Comparison of ENCODE assay signal across 9 cellular contexts in the genomic region with DNA sequence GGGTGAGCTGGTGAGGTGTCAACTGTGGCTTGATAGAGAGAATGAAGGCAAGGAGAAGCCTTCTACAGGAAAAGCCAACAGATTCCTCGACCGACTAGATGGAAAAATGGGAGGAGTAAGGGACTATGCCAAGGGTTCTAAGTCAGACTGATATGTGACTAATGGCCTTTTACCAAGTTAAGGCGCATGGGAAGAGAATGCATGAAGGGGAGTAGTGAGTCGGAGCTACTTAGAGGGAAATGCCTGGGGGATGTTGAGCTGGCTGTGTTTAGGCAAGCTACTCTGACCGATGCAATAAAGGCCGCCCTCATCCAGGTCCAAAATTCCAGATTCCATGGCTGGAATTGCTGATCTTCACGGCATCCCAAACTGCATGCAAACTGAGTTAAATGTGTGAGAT. TPM values are rescaled to one million over a fixed set of nuclear protein-coding genes. Genes with fewer than 3 reads are reported as not detected.
A peak's percentile ranks its signal among the peaks of the same experiment; 100 is the strongest.
DNase-seq lines count a peak whose midpoint lies in the region; ATAC-seq and TF ChIP-seq lines count a peak whose summit lies in the region.
"Had no signal": no experiment of that assay in that cellular context is flagged by ENCODE, and none has a peak within 500 bp of the region (broad histone marks: within the 10 kb centered on the region; RNA-seq: fewer than 3 reads in every experiment).

No MANE protein-coding gene starts in this region.

- no peaks in the 10 kb centered on the region for H3K27me3 Mint-ChIP-seq in naive thymus-derived CD8-positive, alpha-beta T cell

- H4K8ac ChIP-seq in IMR-90 (ENCODE audit: low read depth in 2 of 2, low read length in 2 of 2) (no peak overlapping the region), neuronal stem cell (ENCODE audit: low read depth, low read length) (no peak overlapping the region)

- H3K36me3 ChIP-seq in IMR-90 (ENCODE audit: control insufficient read depth, insufficient read depth, low read length) (no peaks in the 10 kb centered on the region), colonic mucosa (no peaks in the 10 kb centered on the region), neuronal stem cell (replicated peaks in 1 of 2; ENCODE audit: control insufficient read depth in 2 of 2, insufficient read depth in 2 of 2, low read length in 2 of 2) (no peaks in the 10 kb centered on the region)

- no peak overlapping the region for H2BK20ac ChIP-seq in IMR-90 (ENCODE audit: low read depth, low read length)

- H3K4me1 Mint-ChIP-seq in naive thymus-derived CD8-positive, alpha-beta T cell = peaks cover 35 to 87% (median 69%) of the 10 kb centered on the region in 4 donors

- no peak overlapping the region for H3K9ac ChIP-seq in IMR-90 (ENCODE audit: low read depth, low read length)
- no peak overlapping the region for H3K9ac ChIP-seq in colonic mucosa (ENCODE audit: low read depth in 2 of 2, low read length in 2 of 2)
- H3K9ac ChIP-seq in neuronal stem cell (ENCODE audit: low read depth, low read length, poor library complexity) = no peak overlapping the region

- H3K9me3 Mint-ChIP-seq in naive thymus-derived CD8-positive, alpha-beta T cell = no peaks in the 10 kb centered on the region

- H3K36me3 Mint-ChIP-seq in naive thymus-derived CD8-positive, alpha-beta T cell = peaks cover 0 to 13% (median 10%) of the 10 kb centered on the region in 3 donors

- in situ Hi-C loops in IMR-90 (cut with MboI; ENCODE audit: low sequenced_read_pairs) = no loop called here
- in situ Hi-C loops in GM13977 (cut with MboI; ENCODE audit: low pct_unique_long_range_greater_than_20kb, low sequenced_read_pairs, unreplicated experiment) = no loop called here

- no peaks in the 10 kb centered on the region for H3K27me3 ChIP-seq in IMR-90 (ENCODE audit: control insufficient read depth, insufficient read depth, low read length)
- H3K27me3 ChIP-seq in colonic mucosa = no peaks in the 10 kb centered on the region
- no peaks in the 10 kb centered on the region for H3K27me3 ChIP-seq in neuronal stem cell (ENCODE audit: control insufficient read depth in 3 of 3, insufficient read depth in 3 of 3, low read depth in 1 of 3, low read length in 3 of 3)

- H3K9me1 ChIP-seq in IMR-90 (ENCODE audit: insufficient read depth, low read length) = no peaks in the 10 kb centered on the region

- H3K4me3 ChIP-seq in IMR-90 (ENCODE audit: insufficient read depth, low read depth, low read length) (no peak overlapping the region), colonic mucosa (no peak overlapping the region), neuronal stem cell (ENCODE audit: low read length in 2 of 2) (no peak overlapping the region)
- H3K4me3 ChIP-seq: SK-N-MC had no signal

- H3K4ac ChIP-seq in IMR-90 (ENCODE audit: low read depth, low read length) (no peak overlapping the region), neuronal stem cell (ENCODE audit: low read length) (no peak overlapping the region)

- no peak overlapping the region for H2BK120ac ChIP-seq in IMR-90 (ENCODE audit: low read depth, low read length)
- H2BK120ac ChIP-seq in neuronal stem cell (ENCODE audit: low read depth, low read length) = no peak overlapping the region

- H2BK15ac ChIP-seq in IMR-90 (ENCODE audit: low read depth, low read length) (no peak overlapping the region), neuronal stem cell (ENCODE audit: low read length) (no peak overlapping the region)

- POLR2A ChIA-PET in IMR-90 (lab: Charles Lee; ENCODE audit: unreplicated experiment) = no interaction called here
- POLR2A ChIA-PET in naive thymus-derived CD8-positive, alpha-beta T cell (lab: Charles Lee) = interaction anchor here (0.6 to 1.8 kb wide), 10 partner anchors 9 to 1949 kb away, joined by 3 to 9 read pairs (median 4); a partner anchor contains a TSS

- H3K4me1 ChIP-seq in IMR-90 (ENCODE audit: control insufficient read depth, insufficient read depth, low read length) (no peaks in the 10 kb centered on the region), colonic mucosa (no peaks in the 10 kb centered on the region), neuronal stem cell (ENCODE audit: control insufficient read depth in 2 of 2, insufficient read depth in 1 of 2, low read depth in 1 of 2, low read length in 2 of 2) (no peaks in the 10 kb centered on the region)

- peak overlapping the region; percentile 93 to 98 (median 96) for H3K27ac Mint-ChIP-seq in naive thymus-derived CD8-positive, alpha-beta T cell

- no peaks in the 10 kb centered on the region for H4K20me1 ChIP-seq in IMR-90 (ENCODE audit: insufficient read depth, low read length)

- H3K18ac ChIP-seq in IMR-90 (ENCODE audit: low read depth, low read length) (no peak overlapping the region), neuronal stem cell (ENCODE audit: low read length) (no peak overlapping the region)

- H3K23ac ChIP-seq in IMR-90 (ENCODE audit: low read depth, low read length) = no peak overlapping the region
- H3K23ac ChIP-seq in neuronal stem cell (ENCODE audit: low read depth, low read length, poor library complexity) = no peak overlapping the region

- H3K56ac ChIP-seq in IMR-90 (ENCODE audit: extremely low read depth, insufficient read depth, low read length) = no peak overlapping the region

- intact Hi-C loops in IMR-90 (cut with micrococcal nuclease) (no loop called here), colonic mucosa (cut with DNase I) (no loop called here)

- H3K4me2 ChIP-seq in IMR-90 (ENCODE audit: low read depth, low read length) (no peak overlapping the region), neuronal stem cell (ENCODE audit: insufficient read depth, low read length, poor library complexity, severe bottlenecking) (no peak overlapping the region)

- ATAC-seq in IMR-90 (ENCODE audit: low read depth) (no peak), HG03097 (IDR thresholded peaks at IDR 0.05; ENCODE audit: low FRiP score, unreplicated experiment) (no peak)
- ATAC-seq in naive thymus-derived CD8-positive, alpha-beta T cell = no peak

- TF ChIP-seq CTCF in IMR-90 (conservative IDR thresholded peaks at IDR 0.05; ENCODE audit: low read depth, low read length) (no peak), colonic mucosa (IDR thresholded peaks at IDR 0.05) (no peak), GM13977 (IDR thresholded peaks at IDR 0.05; ENCODE audit: extremely low read depth, insufficient read depth, missing control alignments) (no peak)

- H3K9me3 ChIP-seq in IMR-90 (ENCODE audit: control insufficient read depth, insufficient read depth, low read length) (peaks cover 13% of the 10 kb centered on the region), colonic mucosa (no peaks in the 10 kb centered on the region), neuronal stem cell (replicated peaks in 1 of 2; ENCODE audit: control insufficient read depth in 2 of 2, insufficient read depth in 1 of 2, low read depth in 1 of 2, low read length in 2 of 2) (no peaks in the 10 kb centered on the region)

- no peak overlapping the region for H2AK9ac ChIP-seq in IMR-90 (replicated peaks; ENCODE audit: low read depth, low read length, poor library complexity)

- H2BK12ac ChIP-seq in neuronal stem cell (ENCODE audit: low read length) = no peak overlapping the region

- CTCF ChIA-PET in IMR-90 (lab: Yijun Ruan, JAX) = no interaction called here

- H2AK5ac ChIP-seq in IMR-90 (ENCODE audit: low read depth, low read length) (no peak overlapping the region), neuronal stem cell (ENCODE audit: low read depth, low read length) (no peak overlapping the region)

- DNase-seq in AG20443 (ENCODE audit: low spot score) = peak; percentile 65
- DNase-seq in IMR-90 = peak; percentile 32
- DNase-seq in colonic mucosa = no peak
- DNase-seq in naive thymus-derived CD8-positive, alpha-beta T cell = no peak
- DNase-seq in neuronal stem cell (ENCODE audit: low spot score) = no peak
- DNase-seq in GM13977 (ENCODE audit: low spot score) = no peak
- no peak for DNase-seq in SW480 (ENCODE audit: low spot score)

- no TSS peak for BruUV-seq in IMR-90 (replicated peaks; lab: Mats Ljungman, UMichigan)

- H3K27ac ChIP-seq in IMR-90 (ENCODE audit: insufficient read depth, low read length) (no peak overlapping the region), colonic mucosa (peak overlapping the region; percentile 12), neuronal stem cell (replicated peaks; ENCODE audit: low read length) (no peak overlapping the region)
- H3K27ac ChIP-seq: SK-N-MC had no signal

- H3K14ac ChIP-seq in IMR-90 (replicated peaks; ENCODE audit: low read depth, low read length) (no peak overlapping the region), neuronal stem cell (ENCODE audit: low read length) (no peak overlapping the region)

- WGBS in IMR-90 (ENCODE audit: extremely low coverage in 2 of 2, insufficient read length in 1 of 2), 2 experiments = 44% methylated on average over 2 of the region's 7 CpGs; no CpG with 5 or more reads in 1 of the 2 experiments
- no CpG with 5 or more reads among the region's 7 CpGs for WGBS in neuronal stem cell (ENCODE audit: extremely low coverage in 2 of 2, insufficient read length in 2 of 2, insufficient replicate concordance in 1 of 2), 2 donors

- H2AFZ ChIP-seq in IMR-90 (replicated peaks; ENCODE audit: low read length, poor library complexity) (no peak overlapping the region), neuronal stem cell (ENCODE audit: low read length) (no peak overlapping the region)

- dilution Hi-C loops in IMR-90 (cut with HindIII; ENCODE audit: low sequenced_read_pairs, unreplicated experiment) = no loop called here

- TF ChIP-seq RAD21 in IMR-90 (IDR thresholded peaks at IDR 0.05; ENCODE audit: low read length) = no peak

- peak overlapping the region; percentile 24 to 83 (median 76) for H3K4me3 Mint-ChIP-seq in naive thymus-derived CD8-positive, alpha-beta T cell

- TF ChIP-seq POLR2A in IMR-90 (IDR thresholded peaks at IDR 0.05; ENCODE audit: low read depth, low read length) = no peak

- no peak overlapping the region for H4K5ac ChIP-seq in IMR-90 (ENCODE audit: low read depth, low read length)

- H4K91ac ChIP-seq in IMR-90 (ENCODE audit: insufficient read depth, low read depth, low read length) (no peak overlapping the region), neuronal stem cell (ENCODE audit: low read depth, low read length, poor library complexity) (no peak overlapping the region)

- no peaks in the 10 kb centered on the region for H3K79me1 ChIP-seq in IMR-90 (ENCODE audit: low read depth in 1 of 2, low read length in 2 of 2)
- no peaks in the 10 kb centered on the region for H3K79me1 ChIP-seq in neuronal stem cell (ENCODE audit: low read depth, low read length)

- H2BK5ac ChIP-seq in IMR-90 (ENCODE audit: low read depth, low read length, poor library complexity, severe bottlenecking) (no peak overlapping the region), neuronal stem cell (ENCODE audit: low read length) (no peak overlapping the region)

RNA-seq across cellular contexts. Expression of a gene that starts 48.2 kb away (rescaled TPM):
- not detected in 2 replicates for total RNA-seq in IMR-90 (2012; rRNA removed)
- polyA plus RNA-seq in IMR-90 (2012; rRNA removed) = not detected in 2 replicates
- polyA plus RNA-seq in IMR-90 (2012; cell fraction: cytosol; rRNA removed) = not detected in 2 replicates
- not detected in 2 replicates for polyA plus RNA-seq in IMR-90 (2012; cell fraction: nucleus; rRNA removed; ENCODE audit: low replicate concordance)
- 1 to 10 TPM; 2.1 to 2.8 TPM for total RNA-seq in colonic mucosa
- 100 to 1,000 TPM in 1 of 2 experiments, 10 to 100 TPM in 1; 91.6 to 102 TPM for total RNA-seq in naive thymus-derived CD8-positive, alpha-beta T cell
- 10 to 100 TPM; 50.0 to 68.5 (median 65.1) TPM for polyA plus RNA-seq in naive thymus-derived CD8-positive, alpha-beta T cell
- polyA plus RNA-seq in neuronal stem cell (2013, experiment 1 of 2) = not detected
- polyA plus RNA-seq in neuronal stem cell (2013, experiment 2 of 2) = 0.01 TPM

Comparison
In these comparisons a context has a peak if more than half of its experiments do, and no peak if none do; other contexts are left out.
1. DNase-seq: peak in AG20443 (single experiment) and IMR-90 (single experiment); none in colonic mucosa (single experiment), naive thymus-derived CD8-positive, alpha-beta T cell (0 of 10), neuronal stem cell (single experiment), GM13977 (single experiment) and SW480 (single experiment).
2. RNA of a gene that starts 48.2 kb away (total RNA-seq): 91.6 to 102 TPM in naive thymus-derived CD8-positive, alpha-beta T cell; 2.1 to 2.8 TPM in colonic mucosa and not detected in IMR-90; every median in the first group is over 10 times any median in the second.